Comparison of ENCODE assay signal across 10 cellular contexts in genomic region chr1:243471754-243472725, GRCh38.
DNase-seq lines count a peak whose midpoint lies in the region; ATAC-seq, FAIRE-seq and TF ChIP-seq lines count a peak whose summit lies in the region.
"Had no signal": no experiment of that assay in that cellular context is flagged by ENCODE, and none has a peak within 500 bp of the region (broad histone marks: within the 10 kb centered on the region; RNA-seq: fewer than 3 reads in every experiment).

No MANE protein-coding gene starts in this region.

- TF ChIP-seq CTCF in PC-3 (conservative IDR thresholded peaks at IDR 0.05; ENCODE audit: low read depth, low read length) (no peak), neutrophil (IDR thresholded peaks at IDR 0.05) (no peak)

- H3K9me3 Mint-ChIP-seq in activated T-cell treated with anti-CD3 and anti-CD28 coated beads, Interleukin-2, amount 50 U/mL, for 24 hours: no peaks in the 10 kb centered on the region
- H3K9me3 Mint-ChIP-seq: IgD-negative memory B cell had no signal

- no peak overlapping the region for H3K9ac ChIP-seq in PC-3 (ENCODE audit: low read length)

- H3K4me2 ChIP-seq in PC-3 (ENCODE audit: low read length): no peak overlapping the region

- ATAC-seq in GM19324 (IDR thresholded peaks at IDR 0.05; ENCODE audit: low FRiP score, unreplicated experiment): peak; percentile 83
- ATAC-seq in HG02938 (IDR thresholded peaks at IDR 0.05; ENCODE audit: unreplicated experiment): peak; percentile 86
- peak; percentile 46; the same call in 1 of the 2 replicates for ATAC-seq in PC-3

- CTCF ChIA-PET in PC-3 (lab: Charles Lee): no interaction called here

- no peaks in the 10 kb centered on the region for H3K79me2 ChIP-seq in PC-3 (ENCODE audit: low read length)

- H3K4me3 Mint-ChIP-seq in activated T-cell treated with anti-CD3 and anti-CD28 coated beads, Interleukin-2, amount 50 U/mL, for 24 hours: no peak overlapping the region

- H3K27ac Mint-ChIP-seq in activated T-cell treated with anti-CD3 and anti-CD28 coated beads, Interleukin-2, amount 50 U/mL, for 24 hours: no peak overlapping the region
- H3K27ac Mint-ChIP-seq: IgD-negative memory B cell had no signal

- intact Hi-C loops in PC-3 (cut with micrococcal nuclease): no loop called here

- no peaks in the 10 kb centered on the region for H3F3A ChIP-seq in PC-3 (ENCODE audit: low read length, unreplicated experiment)

- H3K27me3 ChIP-seq in PC-3 (ENCODE audit: low read length): no peaks in the 10 kb centered on the region
- no peaks in the 10 kb centered on the region for H3K27me3 ChIP-seq in neutrophil

- H3K4me3 ChIP-seq in PC-3 (ENCODE audit: low read length): no peak overlapping the region
- no peak overlapping the region for H3K4me3 ChIP-seq in neutrophil (ENCODE audit: low read depth in 1 of 2, low read length in 1 of 2)

- FAIRE-seq in HTR-8/SVneo (lab: Jason Lieb, UNC): no peak
- FAIRE-seq: islet of Langerhans had no signal

- peaks cover 9% of the 10 kb centered on the region for H3K4me1 Mint-ChIP-seq in activated T-cell treated with anti-CD3 and anti-CD28 coated beads, Interleukin-2, amount 50 U/mL, for 24 hours (ENCODE audit: low read depth)

- H3K27ac ChIP-seq in PC-3 (ENCODE audit: low read length) (no peak overlapping the region), neutrophil (peak overlapping the region; percentile 14)

- H3K9me2 ChIP-seq in PC-3 (replicated peaks; ENCODE audit: low read length): no peaks in the 10 kb centered on the region

- H4K20me1 ChIP-seq in PC-3 (ENCODE audit: low read length): no peaks in the 10 kb centered on the region

- DNase-seq in PC-3: peak; percentile 27
- DNase-seq in activated CD4-positive, alpha-beta T cell treated with anti-CD3 and anti-CD28 coated beads for 1 hour: no peak
- DNase-seq in activated T-cell treated with anti-CD3 and anti-CD28 coated beads, Interleukin-2, amount 50 U/mL, for 24 hours: no peak
- DNase-seq in HTR-8/SVneo (ENCODE audit: insufficient read length, low spot score): no peak
- no peak for DNase-seq in stimulated activated CD4-positive, alpha-beta T cell treated with anti-CD3 and anti-CD28 coated beads, Interleukin-12 subunit alpha, Interleukin-12 subunit beta, amount 100 ng/mL, for 4 hours

- no TSS peak for BruUV-seq in PC-3 (replicated peaks; lab: Mats Ljungman, UMichigan)

- H3K36me3 ChIP-seq in PC-3 (ENCODE audit: low read depth, low read length) (no peaks in the 10 kb centered on the region), neutrophil (no peaks in the 10 kb centered on the region)

- no peaks in the 10 kb centered on the region for H3K27me3 Mint-ChIP-seq in activated T-cell treated with anti-CD3 and anti-CD28 coated beads, Interleukin-2, amount 50 U/mL, for 24 hours
- H3K27me3 Mint-ChIP-seq: IgD-negative memory B cell had no signal

- H2AFZ ChIP-seq in PC-3 (ENCODE audit: low read length): no peak overlapping the region

- H3K4me1 ChIP-seq in PC-3 (ENCODE audit: insufficient read depth, low read length): no peaks in the 10 kb centered on the region
- H3K4me1 ChIP-seq in neutrophil (ENCODE audit: control insufficient read depth in 1 of 2, insufficient read depth in 1 of 2, low read depth in 1 of 2, low read length in 1 of 2): peaks cover 28 to 37% of the 10 kb centered on the region in 2 experiments

- no peaks in the 10 kb centered on the region for H3K9me3 ChIP-seq in PC-3 (ENCODE audit: low read length)
- no peaks in the 10 kb centered on the region for H3K9me3 ChIP-seq in neutrophil

- H3K36me3 Mint-ChIP-seq in activated T-cell treated with anti-CD3 and anti-CD28 coated beads, Interleukin-2, amount 50 U/mL, for 24 hours (ENCODE audit: low read depth): peaks cover 10% of the 10 kb centered on the region

- POLR2A ChIA-PET in PC-3 (lab: Charles Lee; ENCODE audit: unreplicated experiment): no interaction called here
